In the genomic region with DNA sequence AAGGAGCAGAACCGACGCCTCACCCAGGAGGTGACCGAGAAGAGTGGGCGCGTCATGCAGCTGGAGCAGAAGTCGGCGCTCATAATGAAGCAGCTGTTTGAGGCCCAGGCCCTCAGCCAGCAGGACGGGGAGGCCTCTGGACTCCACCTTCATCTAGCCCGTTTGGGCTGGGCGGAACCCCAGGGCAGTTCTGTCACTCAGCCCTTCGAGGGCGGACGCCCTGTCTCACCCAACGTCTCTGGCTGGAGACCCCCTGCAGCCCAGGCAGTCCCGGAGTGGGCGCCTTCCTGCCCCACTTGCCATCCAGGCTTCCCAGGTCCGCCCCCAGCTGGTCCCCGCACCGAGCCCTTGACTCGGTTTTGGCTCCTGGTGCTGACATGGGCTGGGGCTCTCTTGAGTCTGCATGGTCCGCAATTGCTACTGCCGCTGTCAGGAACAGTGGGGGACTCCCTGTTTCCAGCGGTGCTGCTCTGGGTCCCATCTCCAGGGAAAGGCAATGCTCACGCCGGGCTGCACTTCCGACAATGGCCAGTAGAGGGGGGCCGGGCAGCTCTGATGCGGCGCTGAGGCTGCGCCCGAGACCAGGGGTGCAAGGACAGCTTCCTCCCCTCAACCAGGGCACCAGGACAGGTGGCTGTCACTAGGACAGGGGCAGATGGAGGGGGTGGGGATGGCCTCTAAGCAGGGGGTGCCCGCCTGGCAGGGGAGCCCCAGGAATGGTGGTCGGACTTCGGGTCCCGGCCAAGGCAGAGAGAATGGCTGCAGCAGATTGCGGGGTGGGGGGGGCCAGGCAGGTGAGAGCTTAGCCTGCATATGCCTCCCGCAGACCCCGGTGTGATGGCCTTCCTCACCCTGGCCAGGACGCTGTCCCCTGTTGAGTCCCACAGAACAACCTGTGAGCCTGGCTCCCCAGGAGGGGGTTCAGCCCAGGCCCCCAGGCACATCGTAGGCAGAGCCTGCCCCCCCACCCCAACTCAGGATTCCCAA, we compare ENCODE assay signal across 8 cellular contexts.
DNase-seq lines count a peak whose midpoint lies in the region; ATAC-seq and TF ChIP-seq lines count a peak whose summit lies in the region.
"Had no signal": no experiment of that assay in that cellular context is flagged by ENCODE, and none has a peak within 500 bp of the region (broad histone marks: within the 10 kb centered on the region; RNA-seq: fewer than 3 reads in every experiment).

No MANE protein-coding gene starts in this region.

- DNase-seq in SJCRH30 (peak; percentile 44 to 64), glomerular visceral epithelial cell (ENCODE audit: extremely low spot score) (peak; percentile 52), upper lobe of left lung (peak; percentile 74 to 92)
- DNase-seq in activated naive CD4-positive, alpha-beta T cell (lab: John Stamatoyannopoulos, UW): peak; percentile 44 to 74 (median 66)

- 55 to 91% methylated on average over 11 to 30 of the region's 40 CpGs for WGBS in upper lobe of left lung, 2 donors

- H3K9ac ChIP-seq in parathyroid adenoma: no peak overlapping the region

- peaks cover 36% of the 10 kb centered on the region for H3K36me3 ChIP-seq in SJCRH30
- H3K36me3 ChIP-seq in parathyroid adenoma (ENCODE audit: control insufficient read depth, insufficient read depth, low read length): no peaks in the 10 kb centered on the region
- peaks cover 0 to 63% (median 41%) of the 10 kb centered on the region in 4 donors for H3K36me3 ChIP-seq in upper lobe of left lung

- H3K79me2 ChIP-seq in parathyroid adenoma: peaks cover 33% of the 10 kb centered on the region

- no peaks in the 10 kb centered on the region for H3K4me1 ChIP-seq in SJCRH30
- peaks cover 24% of the 10 kb centered on the region for H3K4me1 ChIP-seq in parathyroid adenoma
- peaks cover 4 to 16% (median 5%) of the 10 kb centered on the region in 4 donors for H3K4me1 ChIP-seq in upper lobe of left lung

- no peak overlapping the region for H3K27ac ChIP-seq in SJCRH30
- H3K27ac ChIP-seq in parathyroid adenoma: no peak overlapping the region
- no peak overlapping the region for H3K27ac ChIP-seq in upper lobe of left lung
- H3K27ac ChIP-seq: epithelial cell of prostate had no signal

- TF ChIP-seq POLR2A in upper lobe of left lung (IDR thresholded peaks at IDR 0.05): no peak

- H2AFZ ChIP-seq in parathyroid adenoma: no peak overlapping the region

- H3K4me3 ChIP-seq in GM12875 (ENCODE audit: low read depth, low read length) (no peak overlapping the region), SJCRH30 (no peak overlapping the region), parathyroid adenoma (ENCODE audit: low read depth, low read length) (no peak overlapping the region), upper lobe of left lung (no peak overlapping the region)

- H3K4me2 ChIP-seq in parathyroid adenoma (ENCODE audit: low read length): no peak overlapping the region

- no peak for TF ChIP-seq EP300 in upper lobe of left lung (IDR thresholded peaks at IDR 0.05)

- H3K9me3 ChIP-seq in SJCRH30 (replicated peaks) (no peaks in the 10 kb centered on the region), parathyroid adenoma (ENCODE audit: control insufficient read depth, low read length) (no peaks in the 10 kb centered on the region), upper lobe of left lung (no peaks in the 10 kb centered on the region)

- H3K27me3 ChIP-seq in SJCRH30: no peaks in the 10 kb centered on the region
- no peaks in the 10 kb centered on the region for H3K27me3 ChIP-seq in parathyroid adenoma (ENCODE audit: control insufficient read depth, insufficient read depth, low read length)
- no peaks in the 10 kb centered on the region for H3K27me3 ChIP-seq in upper lobe of left lung

- TF ChIP-seq CTCF in GM12875 (IDR thresholded peaks at IDR 0.05; ENCODE audit: borderline replicate concordance, insufficient read depth, low read depth, low read length): peak; percentile 98
- TF ChIP-seq CTCF in parathyroid adenoma (IDR thresholded peaks at IDR 0.05): peak; percentile 99
- peak; percentile 95 to 99 (median 96) for TF ChIP-seq CTCF in upper lobe of left lung (IDR thresholded peaks at IDR 0.05)

- ATAC-seq in HG03175 (IDR thresholded peaks at IDR 0.05; ENCODE audit: unreplicated experiment) (peak; percentile 74), upper lobe of left lung (ENCODE audit: low FRiP score in 2 of 2) (peak; percentile 86 to 87)
